In the genomic region with DNA sequence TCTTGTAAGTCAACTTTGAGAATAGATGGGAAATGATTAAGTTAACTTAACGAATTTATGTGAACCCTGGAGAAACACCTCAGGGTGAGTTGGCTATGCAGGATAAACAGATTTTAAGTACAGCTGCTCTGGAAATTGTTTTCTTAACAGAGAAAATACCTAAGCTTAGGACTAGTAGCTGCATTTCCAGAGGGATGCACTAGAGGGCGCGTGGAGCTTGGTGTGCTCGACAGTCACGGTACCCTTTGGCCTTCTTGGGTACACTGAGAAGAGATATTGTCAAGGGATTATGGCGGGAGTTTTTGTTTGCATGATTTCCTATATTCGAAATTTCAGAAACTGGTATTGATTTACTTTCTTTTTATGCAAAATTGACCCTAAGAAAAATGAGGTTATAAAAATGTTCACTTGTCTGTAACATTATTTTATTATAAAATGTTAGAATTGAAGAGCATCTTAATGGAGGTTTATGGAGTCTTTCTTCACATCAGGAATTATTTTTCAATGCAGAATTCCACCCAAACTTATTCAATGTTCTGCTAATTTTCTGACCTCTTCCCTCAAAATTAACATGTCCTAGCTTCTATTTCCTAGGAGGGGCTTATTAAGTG, we compare ENCODE assay signal across 8 cellular contexts. TPM values are rescaled to one million over a fixed set of nuclear protein-coding genes. Genes with fewer than 3 reads are reported as not detected.
DNase-seq lines count a peak whose midpoint lies in the region; ATAC-seq, FAIRE-seq and TF ChIP-seq lines count a peak whose summit lies in the region.

No MANE protein-coding gene starts in this region.

- H3F3A ChIP-seq in GM23248 (ENCODE audit: insufficient read depth) (no peaks in the 10 kb centered on the region), PC-9 (ENCODE audit: insufficient read depth, low read depth) (no peaks in the 10 kb centered on the region)

- no peak overlapping the region for H3K9ac ChIP-seq in GM23248

- intact Hi-C loops in PC-9 (cut with micrococcal nuclease; ENCODE audit: unreplicated experiment): loop anchor here (1.0 to 5.0 kb wide), 3 partner anchors 392 to 1007 kb away; no protein-coding TSS in a partner anchor
- intact Hi-C loops in testis (cut with DNase I; ENCODE audit: low total_unique reads): no loop called here

- H3K27me3 Mint-ChIP-seq in activated T-cell treated with anti-CD3 and anti-CD28 coated beads, Interleukin-2, amount 50 U/mL, for 4 hours (ENCODE audit: low read depth): peaks cover 6% of the 10 kb centered on the region

- peak; percentile 72 for FAIRE-seq in G401.6 (lab: Jason Lieb, UNC)

- H3K9me3 Mint-ChIP-seq in activated T-cell treated with anti-CD3 and anti-CD28 coated beads, Interleukin-2, amount 50 U/mL, for 4 hours: no peaks in the 10 kb centered on the region

- peak in 1 of 2 donors; percentile 38 for ATAC-seq in activated T-cell treated with anti-CD3 and anti-CD28 coated beads, Interleukin-2, amount 50 U/mL, for 4 hours

- CTCF ChIA-PET in PC-9 (lab: Charles Lee): interaction anchor here (0.5 kb wide), 1 partner anchor 684 kb away, joined by 8 read pairs; no protein-coding TSS in a partner anchor

- H3K4me3 Mint-ChIP-seq in activated T-cell treated with anti-CD3 and anti-CD28 coated beads, Interleukin-2, amount 50 U/mL, for 4 hours: no peak overlapping the region

- H3K4me2 ChIP-seq in GM23248 (ENCODE audit: unreplicated experiment) (no peak overlapping the region), PC-9 (no peak overlapping the region)

- POLR2A ChIA-PET in PC-9 (lab: Charles Lee; ENCODE audit: unreplicated experiment): no interaction called here

- H3K27ac ChIP-seq in GM23248 (no peak overlapping the region), PC-9 (no peak overlapping the region), neutrophil (no peak overlapping the region), testis (no peak overlapping the region)

- no peaks in the 10 kb centered on the region for H3K9me2 ChIP-seq in GM23248 (ENCODE audit: insufficient read depth)
- no peaks in the 10 kb centered on the region for H3K9me2 ChIP-seq in PC-9 (ENCODE audit: insufficient read depth)

- H3K4me3 ChIP-seq in GM23248 (no peak overlapping the region), PC-9 (no peak overlapping the region), fibroblast of villous mesenchyme (ENCODE audit: low read depth, low read length) (no peak overlapping the region), neutrophil (ENCODE audit: low read depth in 1 of 2, low read length in 1 of 2) (no peak overlapping the region), testis (no peak overlapping the region)

- no peak overlapping the region for H2AFZ ChIP-seq in GM23248
- H2AFZ ChIP-seq in PC-9: no peak overlapping the region

- no peaks in the 10 kb centered on the region for H3K4me1 Mint-ChIP-seq in activated T-cell treated with anti-CD3 and anti-CD28 coated beads, Interleukin-2, amount 50 U/mL, for 4 hours (ENCODE audit: low read depth)

- H3K79me2 ChIP-seq in GM23248 (ENCODE audit: insufficient read depth) (no peaks in the 10 kb centered on the region), PC-9 (ENCODE audit: low read depth) (no peaks in the 10 kb centered on the region)

- no peaks in the 10 kb centered on the region for H3K4me1 ChIP-seq in GM23248 (ENCODE audit: insufficient read depth)
- H3K4me1 ChIP-seq in PC-9 (replicated peaks; ENCODE audit: insufficient read depth): no peaks in the 10 kb centered on the region
- no peaks in the 10 kb centered on the region for H3K4me1 ChIP-seq in neutrophil (ENCODE audit: control insufficient read depth in 1 of 2, insufficient read depth in 1 of 2, low read depth in 1 of 2, low read length in 1 of 2)
- H3K4me1 ChIP-seq in testis: no peaks in the 10 kb centered on the region

- in situ Hi-C loops in GM23248 (cut with MboI): no loop called here

- H3K9me3 ChIP-seq in GM23248 (ENCODE audit: low read depth): no peaks in the 10 kb centered on the region
- no peaks in the 10 kb centered on the region for H3K9me3 ChIP-seq in PC-9 (ENCODE audit: insufficient read depth, low read depth)
- H3K9me3 ChIP-seq in neutrophil: no peaks in the 10 kb centered on the region
- H3K9me3 ChIP-seq in testis: no peaks in the 10 kb centered on the region

- WGBS in GM23248 (ENCODE audit: low coverage in 1 of 2, low lambda C conversion rate in 2 of 2, missing lambda C conversion rate in 2 of 2), 2 experiments: 2 to 6% methylated on average over 7 of the region's 7 CpGs
- WGBS in testis, 2 donors: 0 to 1% methylated on average over 7 of the region's 7 CpGs

- BruUV-seq in PC-9 (replicated peaks; lab: Mats Ljungman, UMichigan): no TSS peak

- H3K36me3 ChIP-seq in GM23248 (ENCODE audit: low read depth) (no peaks in the 10 kb centered on the region), PC-9 (ENCODE audit: low read depth) (no peaks in the 10 kb centered on the region), neutrophil (no peaks in the 10 kb centered on the region), testis (ENCODE audit: low read depth, missing control alignments) (no peaks in the 10 kb centered on the region)

- peak; percentile 84 for TF ChIP-seq CTCF in PC-9 (conservative IDR thresholded peaks at IDR 0.05)
- TF ChIP-seq CTCF in fibroblast of villous mesenchyme (IDR thresholded peaks at IDR 0.05; ENCODE audit: insufficient read depth, low read depth, low read length): peak; percentile 83
- TF ChIP-seq CTCF in neutrophil (IDR thresholded peaks at IDR 0.05): peak; percentile 32
- peak; percentile 47 to 87 (median 76) for TF ChIP-seq CTCF in testis (IDR thresholded peaks at IDR 0.05)

- TF ChIP-seq POLR2A in testis (IDR thresholded peaks at IDR 0.05): no peak

- DNase-seq in GM23248: peak; percentile 66
- peak; percentile 36 for DNase-seq in LHCN-M2 (ENCODE audit: low read depth)
- peak in 1 of 2 experiments; percentile 37 for DNase-seq in PC-9
- DNase-seq in activated T-cell treated with anti-CD3 and anti-CD28 coated beads, Interleukin-2, amount 50 U/mL, for 4 hours: peak; percentile 53
- DNase-seq in fibroblast of villous mesenchyme (ENCODE audit: low read depth): peak; percentile 42
- DNase-seq in testis: peak; percentile 93

- no peaks in the 10 kb centered on the region for H4K20me1 ChIP-seq in GM23248 (ENCODE audit: insufficient read depth)
- no peaks in the 10 kb centered on the region for H4K20me1 ChIP-seq in PC-9 (ENCODE audit: insufficient read depth)

- H3K36me3 Mint-ChIP-seq in activated T-cell treated with anti-CD3 and anti-CD28 coated beads, Interleukin-2, amount 50 U/mL, for 4 hours (ENCODE audit: insufficient read depth): no peaks in the 10 kb centered on the region

- H3K27me3 ChIP-seq in GM23248 (replicated peaks; ENCODE audit: insufficient read depth) (no peaks in the 10 kb centered on the region), PC-9 (ENCODE audit: insufficient read depth, low read depth) (no peaks in the 10 kb centered on the region), neutrophil (no peaks in the 10 kb centered on the region), testis (no peaks in the 10 kb centered on the region)

RNA-seq across cellular contexts. Expression of a gene that starts 58.4 kb away (rescaled TPM):
- total RNA-seq in GM23248 (2014; rRNA removed; shearing (Covaris generic)): not detected in 2 replicates
- polyA plus RNA-seq in GM23248 (2016; fragmentation: Nextera tagmentation; extraction: Ambion mirVana) (not detected in 2 replicates), testis (ENCODE audit: insufficient read depth, low read depth, low replicate concordance) (9.5 TPM)
- total RNA-seq in LHCN-M2 (2014; rRNA removed) (not detected in 2 replicates), PC-9 (2021) (not detected in 2 replicates), fibroblast of villous mesenchyme (not detected in 2 replicates), testis (10 to 100 TPM in 1 of 2 donors, 1 to 10 TPM in 1; 8.7 to 21.1 TPM)
- polyA plus RNA-seq in LHCN-M2 (2012): not detected
- total RNA-seq in activated T-cell treated with anti-CD3 and anti-CD28 coated beads, Interleukin-2, amount 50 U/mL, for 4 hours: not detected

Comparison
In these comparisons a context has a peak if more than half of its experiments do, and no peak if none do; other contexts are left out.
1. CTCF ChIP-seq: peak in every context shown above with its lines; median percentile 84 in PC-9; 83 in fibroblast of villous mesenchyme; 76 in testis; 32 in neutrophil.